Comparison of ENCODE assay signal across 12 cellular contexts in genomic region chr15:38941399-38941953, GRCh38.
DNase-seq lines count a peak whose midpoint lies in the region; ATAC-seq, FAIRE-seq and TF ChIP-seq lines count a peak whose summit lies in the region.
"Had no signal": no experiment of that assay in that cellular context is flagged by ENCODE, and none has a peak within 500 bp of the region (broad histone marks: within the 10 kb centered on the region; RNA-seq: fewer than 3 reads in every experiment).

No MANE protein-coding gene starts in this region.

- WGBS in pancreas, 2 donors = 54 to 58% methylated on average over 6 of the region's 6 CpGs
- 52 to 70% methylated on average over 6 of the region's 6 CpGs for WGBS in sigmoid colon, 2 donors

- no peaks in the 10 kb centered on the region for H3K36me3 Mint-ChIP-seq in activated CD4-positive, alpha-beta T cell treated with anti-CD3 and anti-CD28 coated beads, Interleukin-2, amount 10 ng/mL, durations not matched to agents 24 days and 14 days (ENCODE audit: low read depth)

- no peaks in the 10 kb centered on the region for H3K79me2 ChIP-seq in parathyroid adenoma

- H3K27ac ChIP-seq in parathyroid adenoma = no peak overlapping the region
- H3K27ac ChIP-seq in pancreas = no peak overlapping the region
- H3K27ac ChIP-seq in sigmoid colon = no peak overlapping the region
- H3K27ac ChIP-seq: suprapubic skin had no signal

- H3K27ac Mint-ChIP-seq in activated CD4-positive, alpha-beta T cell treated with anti-CD3 and anti-CD28 coated beads, Interleukin-2, amount 10 ng/mL, durations not matched to agents 24 days and 14 days = no peak overlapping the region

- intact Hi-C loops in pancreas (cut with DNase I) (no loop called here), sigmoid colon (cut with DNase I) (no loop called here)
- intact Hi-C loops in activated CD4-positive, alpha-beta T cell treated with anti-CD3 and anti-CD28 coated beads, Interleukin-2, amount 10 ng/mL, durations not matched to agents 24 days and 14 days (cut with micrococcal nuclease) = no loop called here

- peak overlapping the region; percentile 31 for H3K4me2 ChIP-seq in parathyroid adenoma (ENCODE audit: low read length)

- no peak for TF ChIP-seq CTCF in parathyroid adenoma (IDR thresholded peaks at IDR 0.05)
- no peak for TF ChIP-seq CTCF in pancreas (IDR thresholded peaks at IDR 0.05)
- no peak for TF ChIP-seq CTCF in sigmoid colon (IDR thresholded peaks at IDR 0.05)

- no peak for TF ChIP-seq EP300 in sigmoid colon (IDR thresholded peaks at IDR 0.05)

- H3K4me1 ChIP-seq in parathyroid adenoma = peaks cover 7% of the 10 kb centered on the region
- H3K4me1 ChIP-seq in pancreas = peaks cover 0 to 10% (median 0%) of the 10 kb centered on the region in 3 donors
- no peaks in the 10 kb centered on the region for H3K4me1 ChIP-seq in sigmoid colon
- H3K4me1 ChIP-seq: suprapubic skin had no signal

- H3K4me3 Mint-ChIP-seq in activated CD4-positive, alpha-beta T cell treated with anti-CD3 and anti-CD28 coated beads, Interleukin-2, amount 10 ng/mL, durations not matched to agents 24 days and 14 days = no peak overlapping the region

- H3K27me3 ChIP-seq in parathyroid adenoma (ENCODE audit: control insufficient read depth, insufficient read depth, low read length) = no peaks in the 10 kb centered on the region
- no peaks in the 10 kb centered on the region for H3K27me3 ChIP-seq in pancreas
- H3K27me3 ChIP-seq in sigmoid colon = no peaks in the 10 kb centered on the region
- H3K27me3 ChIP-seq: suprapubic skin had no signal

- H3K9me3 ChIP-seq in parathyroid adenoma (ENCODE audit: control insufficient read depth, low read length) = no peaks in the 10 kb centered on the region
- H3K9me3 ChIP-seq in pancreas = no peaks in the 10 kb centered on the region
- H3K9me3 ChIP-seq in sigmoid colon = no peaks in the 10 kb centered on the region
- H3K9me3 ChIP-seq: suprapubic skin had no signal

- TF ChIP-seq POLR2A in H54 (IDR thresholded peaks at IDR 0.05; ENCODE audit: low read depth, low read length) = no peak
- no peak for TF ChIP-seq POLR2A in sigmoid colon (IDR thresholded peaks at IDR 0.05)

- FAIRE-seq in H54 (lab: Jason Lieb, UNC) = peak; percentile 57
- no peak for FAIRE-seq in pancreas (lab: Jason Lieb, UNC)

- H3K9me3 Mint-ChIP-seq in activated CD4-positive, alpha-beta T cell treated with anti-CD3 and anti-CD28 coated beads, Interleukin-2, amount 10 ng/mL, durations not matched to agents 24 days and 14 days = no peaks in the 10 kb centered on the region

- peaks cover 8% of the 10 kb centered on the region for H3K27me3 Mint-ChIP-seq in activated CD4-positive, alpha-beta T cell treated with anti-CD3 and anti-CD28 coated beads, Interleukin-2, amount 10 ng/mL, durations not matched to agents 24 days and 14 days

- H3K36me3 ChIP-seq in parathyroid adenoma (ENCODE audit: control insufficient read depth, insufficient read depth, low read length) (no peaks in the 10 kb centered on the region), pancreas (no peaks in the 10 kb centered on the region), sigmoid colon (no peaks in the 10 kb centered on the region)
- H3K36me3 ChIP-seq: suprapubic skin had no signal

- no peaks in the 10 kb centered on the region for H3K4me1 Mint-ChIP-seq in activated CD4-positive, alpha-beta T cell treated with anti-CD3 and anti-CD28 coated beads, Interleukin-2, amount 10 ng/mL, durations not matched to agents 24 days and 14 days

- no peak overlapping the region for H3K9ac ChIP-seq in parathyroid adenoma

- ATAC-seq in pancreas = no peak
- ATAC-seq: HCT116 had no signal

- DNase-seq in H54 (ENCODE audit: insufficient read length, low spot score) (no peak), NCI-H524 treated with DMSO at 0.1 percent for 48 hours (lab: John Stamatoyannopoulos, UW) (peak; percentile 70), dermis blood vessel endothelial cell (peak; percentile 30), pancreas (no peak), sigmoid colon (no peak)
- no peak for DNase-seq in activated effector memory CD4-positive, alpha-beta T cell treated with anti-CD3 and anti-CD28 coated beads, Interleukin-2, amount 50 U/mL, for 16 hours
- no peak for DNase-seq in activated CD4-positive, alpha-beta T cell treated with anti-CD3 and anti-CD28 coated beads, Interleukin-2, amount 10 ng/mL, durations not matched to agents 24 days and 14 days
- DNase-seq: activated CD8-positive, alpha-beta memory T cell treated with anti-CD3 and anti-CD28 coated beads, Interleukin-2, amount 50 U/mL, for 48 hours; COR-L47 had no signal

- no peak overlapping the region for H3K4me3 ChIP-seq in parathyroid adenoma (ENCODE audit: low read depth, low read length)
- H3K4me3 ChIP-seq in pancreas = no peak overlapping the region
- no peak overlapping the region for H3K4me3 ChIP-seq in sigmoid colon
- H3K4me3 ChIP-seq: suprapubic skin had no signal

- H2AFZ ChIP-seq in parathyroid adenoma = peak overlapping the region; percentile 33

Comparison
In these comparisons a context has a peak if more than half of its experiments do, and no peak if none do; other contexts are left out.
1. DNase-seq: peak in NCI-H524 treated with DMSO at 0.1 percent for 48 hours (single experiment) and dermis blood vessel endothelial cell (single experiment); none in H54 (single experiment), pancreas (0 of 6), sigmoid colon (single experiment), activated effector memory CD4-positive, alpha-beta T cell treated with anti-CD3 and anti-CD28 coated beads, Interleukin-2, amount 50 U/mL, for 16 hours (single experiment) and activated CD4-positive, alpha-beta T cell treated with anti-CD3 and anti-CD28 coated beads, Interleukin-2, amount 10 ng/mL, durations not matched to agents 24 days and 14 days (single experiment).